ENCODE assay signal across 1 cellular context in genomic region chr2:38380397-38381130, GRCh38.
TF ChIP-seq lines count a peak whose summit lies in the region.

No MANE protein-coding gene starts in this region.

TF ChIP-seq in HepG2, 621 proteins besides CTCF, POLR2A, EP300 and RAD21 (continued from another document and continues in another):
- TF ChIP-seq PLSCR1 (CRISPR knock-in tag; IDR thresholded peaks at IDR 0.05; ENCODE audit: borderline replicate concordance) (no peak), HOMEZ (CRISPR knock-in tag; IDR thresholded peaks at IDR 0.05; ENCODE audit: low read depth) (no peak), ZNF841 (CRISPR knock-in tag; IDR thresholded peaks at IDR 0.05; ENCODE audit: borderline replicate concordance) (no peak), FOXK1 (CRISPR knock-in tag; IDR thresholded peaks at IDR 0.05; ENCODE audit: borderline replicate concordance, low read depth) (0 out of 2 replicates have a peak, but pooled peaks have one; percentile 38), GTF2F1 (IDR thresholded peaks at IDR 0.05; ENCODE audit: low read length) (no peak), HMG20A (CRISPR knock-in tag; IDR thresholded peaks at IDR 0.05; ENCODE audit: borderline replicate concordance) (peak; percentile 51; the same call in 1 of the 2 replicates), ZNF781 (CRISPR knock-in tag; IDR thresholded peaks at IDR 0.05; ENCODE audit: borderline replicate concordance, not compliant biosample characterization) (no peak), ZSCAN30 (CRISPR knock-in tag; IDR thresholded peaks at IDR 0.05) (no peak), HOXA5 (CRISPR knock-in tag; IDR thresholded peaks at IDR 0.05) (no peak), ZNF687 (CRISPR knock-in tag; IDR thresholded peaks at IDR 0.05) (no peak), NR1H2 (CRISPR knock-in tag; IDR thresholded peaks at IDR 0.05; ENCODE audit: borderline replicate concordance, low read depth) (no peak), NFAT5 (CRISPR knock-in tag; IDR thresholded peaks at IDR 0.05) (no peak), BCL6 (CRISPR knock-in tag; IDR thresholded peaks at IDR 0.05) (peak; percentile 31; the same call in 1 of the 2 replicates), SRSF1 (optimal IDR thresholded peaks at IDR 0.05; ENCODE audit: low read depth, low read length) (no peak), ARID2 (CRISPR knock-in tag; IDR thresholded peaks at IDR 0.05; ENCODE audit: borderline replicate concordance) (no peak), CEBPB (IDR thresholded peaks at IDR 0.05; ENCODE audit: borderline replicate concordance, low read depth, low read length) (peak; percentile 29; the same call in 1 of the 2 replicates), ZNF281 (CRISPR knock-in tag; IDR thresholded peaks at IDR 0.05; ENCODE audit: borderline replicate concordance) (peak; percentile 90), ZNF713 (CRISPR knock-in tag; IDR thresholded peaks at IDR 0.05) (no peak), RBM39 (IDR thresholded peaks at IDR 0.05; ENCODE audit: low read depth, low read length, poor library complexity, severe bottlenecking) (no peak), ZNF230 (CRISPR knock-in tag; IDR thresholded peaks at IDR 0.05) (no peak), ZNF333 (CRISPR knock-in tag; IDR thresholded peaks at IDR 0.05; ENCODE audit: borderline replicate concordance) (no peak), FOXP1 (IDR thresholded peaks at IDR 0.05) (no peak), FOXP1 (CRISPR knock-in tag; IDR thresholded peaks at IDR 0.05) (no peak; the same call in 1 of the 2 replicates), MBD4 (IDR thresholded peaks at IDR 0.05; ENCODE audit: borderline replicate concordance, low read length) (no peak)
- TF ChIP-seq, protein P1, sequence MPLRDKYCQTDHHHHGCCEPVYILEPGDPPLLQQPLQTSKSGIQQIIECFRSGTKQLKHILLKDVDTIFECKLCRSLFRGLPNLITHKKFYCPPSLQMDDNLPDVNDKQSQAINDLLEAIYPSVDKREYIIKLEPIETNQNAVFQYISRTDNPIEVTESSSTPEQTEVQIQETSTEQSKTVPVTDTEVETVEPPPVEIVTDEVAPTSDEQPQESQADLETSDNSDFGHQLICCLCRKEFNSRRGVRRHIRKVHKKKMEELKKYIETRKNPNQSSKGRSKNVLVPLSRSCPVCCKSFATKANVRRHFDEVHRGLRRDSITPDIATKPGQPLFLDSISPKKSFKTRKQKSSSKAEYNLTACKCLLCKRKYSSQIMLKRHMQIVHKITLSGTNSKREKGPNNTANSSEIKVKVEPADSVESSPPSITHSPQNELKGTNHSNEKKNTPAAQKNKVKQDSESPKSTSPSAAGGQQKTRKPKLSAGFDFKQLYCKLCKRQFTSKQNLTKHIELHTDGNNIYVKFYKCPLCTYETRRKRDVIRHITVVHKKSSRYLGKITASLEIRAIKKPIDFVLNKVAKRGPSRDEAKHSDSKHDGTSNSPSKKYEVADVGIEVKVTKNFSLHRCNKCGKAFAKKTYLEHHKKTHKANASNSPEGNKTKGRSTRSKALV (CRISPR knock-in tag; IDR thresholded peaks at IDR 0.05) = no peak
- TF ChIP-seq, protein P2, sequence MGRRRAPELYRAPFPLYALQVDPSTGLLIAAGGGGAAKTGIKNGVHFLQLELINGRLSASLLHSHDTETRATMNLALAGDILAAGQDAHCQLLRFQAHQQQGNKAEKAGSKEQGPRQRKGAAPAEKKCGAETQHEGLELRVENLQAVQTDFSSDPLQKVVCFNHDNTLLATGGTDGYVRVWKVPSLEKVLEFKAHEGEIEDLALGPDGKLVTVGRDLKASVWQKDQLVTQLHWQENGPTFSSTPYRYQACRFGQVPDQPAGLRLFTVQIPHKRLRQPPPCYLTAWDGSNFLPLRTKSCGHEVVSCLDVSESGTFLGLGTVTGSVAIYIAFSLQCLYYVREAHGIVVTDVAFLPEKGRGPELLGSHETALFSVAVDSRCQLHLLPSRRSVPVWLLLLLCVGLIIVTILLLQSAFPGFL (CRISPR knock-in tag; IDR thresholded peaks at IDR 0.05) = no peak
- TF ChIP-seq, protein P3, sequence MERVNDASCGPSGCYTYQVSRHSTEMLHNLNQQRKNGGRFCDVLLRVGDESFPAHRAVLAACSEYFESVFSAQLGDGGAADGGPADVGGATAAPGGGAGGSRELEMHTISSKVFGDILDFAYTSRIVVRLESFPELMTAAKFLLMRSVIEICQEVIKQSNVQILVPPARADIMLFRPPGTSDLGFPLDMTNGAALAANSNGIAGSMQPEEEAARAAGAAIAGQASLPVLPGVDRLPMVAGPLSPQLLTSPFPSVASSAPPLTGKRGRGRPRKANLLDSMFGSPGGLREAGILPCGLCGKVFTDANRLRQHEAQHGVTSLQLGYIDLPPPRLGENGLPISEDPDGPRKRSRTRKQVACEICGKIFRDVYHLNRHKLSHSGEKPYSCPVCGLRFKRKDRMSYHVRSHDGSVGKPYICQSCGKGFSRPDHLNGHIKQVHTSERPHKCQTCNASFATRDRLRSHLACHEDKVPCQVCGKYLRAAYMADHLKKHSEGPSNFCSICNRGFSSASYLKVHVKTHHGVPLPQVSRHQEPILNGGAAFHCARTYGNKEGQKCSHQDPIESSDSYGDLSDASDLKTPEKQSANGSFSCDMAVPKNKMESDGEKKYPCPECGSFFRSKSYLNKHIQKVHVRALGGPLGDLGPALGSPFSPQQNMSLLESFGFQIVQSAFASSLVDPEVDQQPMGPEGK (CRISPR knock-in tag; IDR thresholded peaks at IDR 0.05) = peak; percentile 56; the same call in 1 of the 2 replicates
- TF ChIP-seq, protein P4, sequence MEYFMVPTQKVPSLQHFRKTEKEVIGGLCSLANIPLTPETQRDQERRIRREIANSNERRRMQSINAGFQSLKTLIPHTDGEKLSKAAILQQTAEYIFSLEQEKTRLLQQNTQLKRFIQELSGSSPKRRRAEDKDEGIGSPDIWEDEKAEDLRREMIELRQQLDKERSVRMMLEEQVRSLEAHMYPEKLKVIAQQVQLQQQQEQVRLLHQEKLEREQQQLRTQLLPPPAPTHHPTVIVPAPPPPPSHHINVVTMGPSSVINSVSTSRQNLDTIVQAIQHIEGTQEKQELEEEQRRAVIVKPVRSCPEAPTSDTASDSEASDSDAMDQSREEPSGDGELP (IDR thresholded peaks at IDR 0.05; ENCODE audit: borderline replicate concordance, low read depth) = no peak
- TF ChIP-seq, protein P5, sequence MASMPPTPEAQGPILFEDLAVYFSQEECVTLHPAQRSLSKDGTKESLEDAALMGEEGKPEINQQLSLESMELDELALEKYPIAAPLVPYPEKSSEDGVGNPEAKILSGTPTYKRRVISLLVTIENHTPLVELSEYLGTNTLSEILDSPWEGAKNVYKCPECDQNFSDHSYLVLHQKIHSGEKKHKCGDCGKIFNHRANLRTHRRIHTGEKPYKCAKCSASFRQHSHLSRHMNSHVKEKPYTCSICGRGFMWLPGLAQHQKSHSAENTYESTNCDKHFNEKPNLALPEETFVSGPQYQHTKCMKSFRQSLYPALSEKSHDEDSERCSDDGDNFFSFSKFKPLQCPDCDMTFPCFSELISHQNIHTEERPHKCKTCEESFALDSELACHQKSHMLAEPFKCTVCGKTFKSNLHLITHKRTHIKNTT (CRISPR knock-in tag; IDR thresholded peaks at IDR 0.05) = no peak
- TF ChIP-seq, protein P6, sequence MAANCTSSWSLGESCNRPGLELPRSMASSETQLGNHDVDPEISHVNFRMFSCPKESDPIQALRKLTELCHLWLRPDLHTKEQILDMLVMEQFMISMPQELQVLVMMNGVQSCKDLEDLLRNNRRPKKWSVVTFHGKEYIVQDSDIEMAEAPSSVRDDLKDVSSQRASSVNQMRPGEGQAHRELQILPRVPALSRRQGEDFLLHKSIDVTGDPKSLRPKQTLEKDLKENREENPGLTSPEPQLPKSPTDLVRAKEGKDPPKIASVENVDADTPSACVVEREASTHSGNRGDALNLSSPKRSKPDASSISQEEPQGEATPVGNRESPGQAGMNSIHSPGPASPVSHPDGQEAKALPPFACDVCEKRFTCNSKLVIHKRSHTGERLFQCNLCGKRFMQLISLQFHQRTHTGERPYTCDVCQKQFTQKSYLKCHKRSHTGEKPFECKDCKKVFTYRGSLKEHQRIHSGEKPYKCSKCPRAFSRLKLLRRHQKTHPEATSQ (CRISPR knock-in tag; IDR thresholded peaks at IDR 0.05; ENCODE audit: borderline replicate concordance) = no peak
